ENCODE assay signal across 4 cellular contexts in genomic region chr7:13682626-13683025, GRCh38.
"Had no signal": no experiment of that assay in that cellular context is flagged by ENCODE, and none has a peak within 500 bp of the region (broad histone marks: within the 10 kb centered on the region; RNA-seq: fewer than 3 reads in every experiment).

No MANE protein-coding gene starts in this region.

- H3K4me3 ChIP-seq: K562 had no signal

- H3K27ac ChIP-seq: HL-60 had no signal

- DNase-seq: IMR-90, KBM-7 had no signal
